ENCODE assay signal across 21 cellular contexts in the genomic region with DNA sequence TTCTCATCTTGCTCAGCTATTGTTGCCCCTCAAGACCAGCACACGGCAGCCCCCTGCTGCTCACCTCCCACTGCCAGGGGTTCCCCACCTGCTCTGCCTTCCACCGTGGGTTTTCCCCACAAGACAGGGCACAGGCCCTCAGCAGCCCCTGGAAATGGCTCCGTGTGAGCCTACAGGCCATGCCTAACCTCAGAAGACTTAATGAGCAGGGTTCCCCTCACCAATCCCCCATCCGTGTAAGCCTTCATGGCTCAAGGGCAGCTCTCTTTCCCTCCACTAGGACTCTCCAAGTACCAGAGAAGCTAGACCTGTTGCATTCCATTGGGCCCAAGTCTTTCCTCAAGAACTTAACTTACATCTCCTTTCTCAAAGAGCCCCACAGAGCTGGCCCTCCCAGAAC. TPM values are rescaled to one million over a fixed set of nuclear protein-coding genes. Genes with fewer than 3 reads are reported as not detected.
DNase-seq lines count a peak whose midpoint lies in the region; ATAC-seq and TF ChIP-seq lines count a peak whose summit lies in the region.
"Had no signal": no experiment of that assay in that cellular context is flagged by ENCODE, and none has a peak within 500 bp of the region (broad histone marks: within the 10 kb centered on the region; RNA-seq: fewer than 3 reads in every experiment).

No MANE protein-coding gene starts in this region.

- H3K27me3 Mint-ChIP-seq in activated T-cell treated with anti-CD3 and anti-CD28 coated beads, Interleukin-2, amount 50 U/mL, for 24 hours = no peaks in the 10 kb centered on the region
- H3K27me3 Mint-ChIP-seq in GM23338 (ENCODE audit: insufficient read depth, low read depth, poor library complexity) = peaks cover 8% of the 10 kb centered on the region
- H3K27me3 Mint-ChIP-seq in activated T-helper 2 cell treated with anti-CD3 and anti-CD28 coated beads, Interferon-gamma antibody, Interleukin-2, Interleukin-4, amounts not matched to agents 10 μg/mL and 5 μg/mL and 100 μg/mL, durations not matched to agents 14 hours and 24 hours and 36 hours (ENCODE audit: low read depth) = no peaks in the 10 kb centered on the region

- H3K27ac Mint-ChIP-seq in activated T-cell treated with anti-CD3 and anti-CD28 coated beads, Interleukin-2, amount 50 U/mL, for 24 hours = peak overlapping the region; percentile 96
- no peak overlapping the region for H3K27ac Mint-ChIP-seq in GM23338
- H3K27ac Mint-ChIP-seq in activated T-helper 2 cell treated with anti-CD3 and anti-CD28 coated beads, Interferon-gamma antibody, Interleukin-2, Interleukin-4, amounts not matched to agents 10 μg/mL and 5 μg/mL and 100 μg/mL, durations not matched to agents 14 hours and 24 hours and 36 hours = peak overlapping the region; percentile 56

- peaks cover 9% of the 10 kb centered on the region for H3K36me3 Mint-ChIP-seq in activated T-cell treated with anti-CD3 and anti-CD28 coated beads, Interleukin-2, amount 50 U/mL, for 24 hours (ENCODE audit: low read depth)
- H3K36me3 Mint-ChIP-seq in GM23338 (ENCODE audit: low read depth) = peaks cover 9% of the 10 kb centered on the region; the same call in 2 of the 3 replicates
- H3K36me3 Mint-ChIP-seq in activated T-helper 2 cell treated with anti-CD3 and anti-CD28 coated beads, Interferon-gamma antibody, Interleukin-2, Interleukin-4, amounts not matched to agents 10 μg/mL and 5 μg/mL and 100 μg/mL, durations not matched to agents 14 hours and 24 hours and 36 hours (ENCODE audit: low read depth) = peaks cover 20% of the 10 kb centered on the region

- ATAC-seq in GM23338 = peak; percentile 63
- ATAC-seq: heart left ventricle, left ventricle myocardium superior had no signal

- no peaks in the 10 kb centered on the region for H3K79me2 ChIP-seq in GM23338 (replicated peaks; ENCODE audit: insufficient read depth)

- H3K4me1 Mint-ChIP-seq in activated T-cell treated with anti-CD3 and anti-CD28 coated beads, Interleukin-2, amount 50 U/mL, for 24 hours (ENCODE audit: low read depth) = peaks cover 84% of the 10 kb centered on the region
- peaks cover 12% of the 10 kb centered on the region for H3K4me1 Mint-ChIP-seq in GM23338
- peaks cover 63% of the 10 kb centered on the region for H3K4me1 Mint-ChIP-seq in activated T-helper 2 cell treated with anti-CD3 and anti-CD28 coated beads, Interferon-gamma antibody, Interleukin-2, Interleukin-4, amounts not matched to agents 10 μg/mL and 5 μg/mL and 100 μg/mL, durations not matched to agents 14 hours and 24 hours and 36 hours (ENCODE audit: low read depth)

- H3K36me3 ChIP-seq in GM23338 (ENCODE audit: insufficient read depth) = no peaks in the 10 kb centered on the region
- H3K36me3 ChIP-seq: ascending aorta, heart left ventricle, neutrophil, SJCRH30, thyroid gland had no signal

- H3K4me3 Mint-ChIP-seq in activated T-cell treated with anti-CD3 and anti-CD28 coated beads, Interleukin-2, amount 50 U/mL, for 24 hours = no peak overlapping the region
- H3K4me3 Mint-ChIP-seq in GM23338 = no peak overlapping the region
- H3K4me3 Mint-ChIP-seq in activated T-helper 2 cell treated with anti-CD3 and anti-CD28 coated beads, Interferon-gamma antibody, Interleukin-2, Interleukin-4, amounts not matched to agents 10 μg/mL and 5 μg/mL and 100 μg/mL, durations not matched to agents 14 hours and 24 hours and 36 hours (ENCODE audit: low read depth) = no peak overlapping the region
- H3K4me3 Mint-ChIP-seq: CD14-positive monocyte had no signal

- no peak for TF ChIP-seq CTCF in GM23338 (conservative IDR thresholded peaks at IDR 0.05; ENCODE audit: low read depth in 2 of 2)

- H2AFZ ChIP-seq in GM23338 = 0 out of 2 replicates have a peak overlapping the region, but pooled peaks have one; percentile 43
- H2AFZ ChIP-seq: PC-9 had no signal

- no peaks in the 10 kb centered on the region for H3F3A ChIP-seq in GM23338 (replicated peaks; ENCODE audit: low read depth)

- peaks cover 12% of the 10 kb centered on the region for H3K4me1 ChIP-seq in GM23338 (ENCODE audit: insufficient read depth)
- H3K4me1 ChIP-seq: ascending aorta, SJCRH30, thyroid gland had no signal

- H4K20me1 ChIP-seq in GM23338 (replicated peaks; ENCODE audit: insufficient read depth) = no peaks in the 10 kb centered on the region

- DNase-seq in activated T-cell treated with anti-CD3 and anti-CD28 coated beads, Interleukin-2, amount 50 U/mL, for 24 hours = no peak
- DNase-seq in activated T-cell treated with anti-CD3 and anti-CD28 coated beads for 4 hours (no peak), GM23338 (ENCODE audit: low spot score) (no peak), posterior vena cava (ENCODE audit: low spot score) (peak; percentile 42), COLO668 (lab: John Stamatoyannopoulos, UW; ENCODE audit: unreplicated experiment) (no peak), occipital lobe (lab: John Stamatoyannopoulos, UW) (no peak)
- DNase-seq in activated T-helper 2 cell treated with anti-CD3 and anti-CD28 coated beads, Interferon-gamma antibody, Interleukin-2, Interleukin-4, amounts not matched to agents 10 μg/mL and 5 μg/mL and 100 μg/mL, durations not matched to agents 14 hours and 24 hours and 36 hours (ENCODE audit: low spot score) = no peak
- no peak for DNase-seq in effector CD4-positive, alpha-beta T cell
- DNase-seq: activated CD4-positive, CD25-positive, alpha-beta regulatory T cell treated with anti-CD3 and anti-CD28 coated beads, Interleukin-2, amount 50 U/mL, for 72 hours; DMS53; H9; heart left ventricle; left ventricle myocardium superior; NCI-H1694; PC-9; SJCRH30; T-helper 9 cell; thyroid gland had no signal

- intact Hi-C loops in activated T-helper 2 cell treated with anti-CD3 and anti-CD28 coated beads, Interferon-gamma antibody, Interleukin-2, Interleukin-4, amounts not matched to agents 10 μg/mL and 5 μg/mL and 100 μg/mL, durations not matched to agents 14 hours and 24 hours and 36 hours (cut with micrococcal nuclease) = no loop called here
- intact Hi-C loops in posterior vena cava (cut with DNase I) = no loop called here

- H3K4me3 ChIP-seq in GM23338 = no peak overlapping the region
- H3K4me3 ChIP-seq: ascending aorta, heart left ventricle, PC-9, SJCRH30, thyroid gland had no signal

- H3K27ac ChIP-seq in GM23338 (ENCODE audit: low read depth) = no peak overlapping the region
- H3K27ac ChIP-seq: ascending aorta, heart left ventricle, neutrophil, PC-9, SJCRH30, thyroid gland had no signal

- peaks cover 2% of the 10 kb centered on the region for H3K9me3 Mint-ChIP-seq in activated T-cell treated with anti-CD3 and anti-CD28 coated beads, Interleukin-2, amount 50 U/mL, for 24 hours
- H3K9me3 Mint-ChIP-seq in GM23338 = peaks cover 13% of the 10 kb centered on the region
- no peaks in the 10 kb centered on the region for H3K9me3 Mint-ChIP-seq in activated T-helper 2 cell treated with anti-CD3 and anti-CD28 coated beads, Interferon-gamma antibody, Interleukin-2, Interleukin-4, amounts not matched to agents 10 μg/mL and 5 μg/mL and 100 μg/mL, durations not matched to agents 14 hours and 24 hours and 36 hours

- H3K27me3 ChIP-seq in GM23338 (ENCODE audit: insufficient read depth) = no peaks in the 10 kb centered on the region
- H3K27me3 ChIP-seq: ascending aorta, heart left ventricle, neutrophil, thyroid gland had no signal

- H3K4me2 ChIP-seq in GM23338 = no peak overlapping the region
- H3K4me2 ChIP-seq: PC-9 had no signal

- peaks cover 4% of the 10 kb centered on the region; the same call in 1 of the 2 replicates for H3K9me2 ChIP-seq in GM23338 (ENCODE audit: insufficient read depth)

RNA-seq across cellular contexts. Expression of a gene that starts 18.4 kb away (rescaled TPM):
- 11.2 and 13.7 TPM in 2 replicates for total RNA-seq in GM23338 (2014; rRNA removed; shearing (Covaris generic))
- 8.9 and 9.1 TPM in 2 replicates for polyA plus RNA-seq in GM23338 (2016; fragmentation: Nextera tagmentation; extraction: Ambion mirVana)
- total RNA-seq in activated T-helper 2 cell treated with anti-CD3 and anti-CD28 coated beads, Interferon-gamma antibody, Interleukin-2, Interleukin-4, amounts not matched to agents 10 μg/mL and 5 μg/mL and 100 μg/mL, durations not matched to agents 14 hours and 24 hours and 36 hours = 31.9 and 33.8 TPM in 2 replicates
- total RNA-seq in posterior vena cava (1 to 10 TPM; 6.0 to 9.9 TPM), occipital lobe (10.6 TPM)
